In genomic region chr15:76905855-76906254, GRCh38 we compare ENCODE assay signal across 8 cellular contexts. TPM values are rescaled to one million over a fixed set of nuclear protein-coding genes. Genes with fewer than 3 reads are reported as not detected.
DNase-seq lines count a peak whose midpoint lies in the region; ATAC-seq, FAIRE-seq and TF ChIP-seq lines count a peak whose summit lies in the region.

No MANE protein-coding gene starts in this region.

- H2AFZ ChIP-seq in GM23338, result peak overlapping the region; percentile 98

- H3K4me3 Mint-ChIP-seq in GM23338 (peak overlapping the region; percentile 89), T-cell (peak overlapping the region; percentile 90 to 93 (median 91))

- peak overlapping the region; percentile 74 for H3K4me3 ChIP-seq in GM23338
- H3K4me3 ChIP-seq in gastrocnemius medialis, result peak overlapping the region; percentile 89 to 99 (median 94)

- no peak for FAIRE-seq in urothelium cell line (lab: Jason Lieb, UNC)

- CTCF ChIA-PET in T-cell (lab: Charles Lee), result interaction anchor here in 1 of 2 donors (1.4 kb wide), 1 partner anchor 29 kb away, joined by 3 read pairs; no protein-coding TSS in a partner anchor

- peaks cover 7% of the 10 kb centered on the region; the same call in 1 of the 2 replicates for H3F3A ChIP-seq in GM23338 (replicated peaks; ENCODE audit: low read depth)

- intact Hi-C loops in left ventricle myocardium superior (cut with micrococcal nuclease), result no loop called here
- intact Hi-C loops in gastrocnemius medialis (cut with DNase I; ENCODE audit: low total_unique reads), result loop anchor here (1.0 kb wide), 1 partner anchor 25 kb away; the partner anchor contains the start of gene RCN2

- DNase-seq in GM23338 (ENCODE audit: low spot score), result no peak
- no peak for DNase-seq in T-cell
- DNase-seq in left ventricle myocardium superior, result no peak
- no peak for DNase-seq in gastrocnemius medialis
- DNase-seq in cerebellar cortex (ENCODE audit: low spot score), result no peak
- no peak for DNase-seq in urothelium cell line (ENCODE audit: low spot score)
- DNase-seq in stimulated activated CD4-positive, alpha-beta T cell treated with anti-CD3 and anti-CD28 coated beads, Interleukin-4, amount 100 ng/mL, for 4 hours, result no peak
- no peak for DNase-seq in putamen (ENCODE audit: low spot score)

- 0 out of 2 replicates have a peak, but pooled peaks cover 3% of the 10 kb centered on the region for H4K20me1 ChIP-seq in GM23338 (replicated peaks; ENCODE audit: insufficient read depth)

- H3K36me3 ChIP-seq in GM23338 (ENCODE audit: insufficient read depth) (no peaks in the 10 kb centered on the region), gastrocnemius medialis (no peaks in the 10 kb centered on the region)

- H3K36me3 Mint-ChIP-seq in GM23338 (ENCODE audit: low read depth), result no peaks in the 10 kb centered on the region
- peaks cover 4% of the 10 kb centered on the region for H3K36me3 Mint-ChIP-seq in T-cell

- POLR2A ChIA-PET in T-cell (lab: Charles Lee), result no interaction called here

- H3K27ac Mint-ChIP-seq in GM23338 (peak overlapping the region; percentile 93; the same call in 1 of the 2 replicates), T-cell (peak overlapping the region; percentile 86 to 96)

- in situ Hi-C loops in gastrocnemius medialis (cut with MboI; ENCODE audit: low sequenced_read_pairs in 4 of 4), result no loop called here

- peak; percentile 5; the same call in 2 of the 3 replicates for ATAC-seq in GM23338
- ATAC-seq in T-cell (replicated peaks in 1 of 4), result no peak
- ATAC-seq in left ventricle myocardium superior, result peak; percentile 9
- no peak for ATAC-seq in gastrocnemius medialis

- H3K27ac ChIP-seq in GM23338 (ENCODE audit: low read depth) (peak overlapping the region; percentile 81; the same call in 1 of the 2 replicates), gastrocnemius medialis (peak overlapping the region; percentile 94 to 99 (median 98))

- no peak for TF ChIP-seq POLR2A in gastrocnemius medialis (IDR thresholded peaks at IDR 0.05)

- TF ChIP-seq CTCF in GM23338 (conservative IDR thresholded peaks at IDR 0.05; ENCODE audit: low read depth in 2 of 2), result no peak
- no peak for TF ChIP-seq CTCF in gastrocnemius medialis (IDR thresholded peaks at IDR 0.05 in 4 of 5, conservative IDR thresholded peaks at IDR 0.05 in 1 of 5)

- H3K9me3 Mint-ChIP-seq in GM23338, result peaks cover 3% of the 10 kb centered on the region; the same call in 1 of the 3 replicates
- H3K9me3 Mint-ChIP-seq in T-cell, result no peaks in the 10 kb centered on the region

- H3K4me1 Mint-ChIP-seq in GM23338, result peaks cover 21% of the 10 kb centered on the region
- peaks cover 29 to 38% (median 37%) of the 10 kb centered on the region in 3 donors for H3K4me1 Mint-ChIP-seq in T-cell

- peak overlapping the region; percentile 91 for H3K4me2 ChIP-seq in GM23338

- H3K27me3 ChIP-seq in GM23338 (ENCODE audit: insufficient read depth) (peaks cover 15% of the 10 kb centered on the region), gastrocnemius medialis (no peaks in the 10 kb centered on the region)

- H3K4me1 ChIP-seq in GM23338 (ENCODE audit: insufficient read depth), result peaks cover 19% of the 10 kb centered on the region
- peaks cover 24 to 25% of the 10 kb centered on the region in 2 donors for H3K4me1 ChIP-seq in gastrocnemius medialis

- H3K27me3 Mint-ChIP-seq in GM23338 (ENCODE audit: insufficient read depth, low read depth, poor library complexity) (peaks cover 13% of the 10 kb centered on the region), T-cell (no peaks in the 10 kb centered on the region)

- H3K9me2 ChIP-seq in GM23338 (ENCODE audit: insufficient read depth), result no peaks in the 10 kb centered on the region

- no peaks in the 10 kb centered on the region for H3K9me3 ChIP-seq in gastrocnemius medialis

- peaks cover 7% of the 10 kb centered on the region for H3K79me2 ChIP-seq in GM23338 (replicated peaks; ENCODE audit: insufficient read depth)

TF ChIP-seq in GM23338, 12 proteins besides CTCF, POLR2A, EP300 and RAD21:
- TF ChIP-seq, protein P1, sequence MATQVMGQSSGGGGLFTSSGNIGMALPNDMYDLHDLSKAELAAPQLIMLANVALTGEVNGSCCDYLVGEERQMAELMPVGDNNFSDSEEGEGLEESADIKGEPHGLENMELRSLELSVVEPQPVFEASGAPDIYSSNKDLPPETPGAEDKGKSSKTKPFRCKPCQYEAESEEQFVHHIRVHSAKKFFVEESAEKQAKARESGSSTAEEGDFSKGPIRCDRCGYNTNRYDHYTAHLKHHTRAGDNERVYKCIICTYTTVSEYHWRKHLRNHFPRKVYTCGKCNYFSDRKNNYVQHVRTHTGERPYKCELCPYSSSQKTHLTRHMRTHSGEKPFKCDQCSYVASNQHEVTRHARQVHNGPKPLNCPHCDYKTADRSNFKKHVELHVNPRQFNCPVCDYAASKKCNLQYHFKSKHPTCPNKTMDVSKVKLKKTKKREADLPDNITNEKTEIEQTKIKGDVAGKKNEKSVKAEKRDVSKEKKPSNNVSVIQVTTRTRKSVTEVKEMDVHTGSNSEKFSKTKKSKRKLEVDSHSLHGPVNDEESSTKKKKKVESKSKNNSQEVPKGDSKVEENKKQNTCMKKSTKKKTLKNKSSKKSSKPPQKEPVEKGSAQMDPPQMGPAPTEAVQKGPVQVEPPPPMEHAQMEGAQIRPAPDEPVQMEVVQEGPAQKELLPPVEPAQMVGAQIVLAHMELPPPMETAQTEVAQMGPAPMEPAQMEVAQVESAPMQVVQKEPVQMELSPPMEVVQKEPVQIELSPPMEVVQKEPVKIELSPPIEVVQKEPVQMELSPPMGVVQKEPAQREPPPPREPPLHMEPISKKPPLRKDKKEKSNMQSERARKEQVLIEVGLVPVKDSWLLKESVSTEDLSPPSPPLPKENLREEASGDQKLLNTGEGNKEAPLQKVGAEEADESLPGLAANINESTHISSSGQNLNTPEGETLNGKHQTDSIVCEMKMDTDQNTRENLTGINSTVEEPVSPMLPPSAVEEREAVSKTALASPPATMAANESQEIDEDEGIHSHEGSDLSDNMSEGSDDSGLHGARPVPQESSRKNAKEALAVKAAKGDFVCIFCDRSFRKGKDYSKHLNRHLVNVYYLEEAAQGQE (IDR thresholded peaks at IDR 0.05; ENCODE audit: unreplicated experiment), result no peak
- TF ChIP-seq, protein P2, sequence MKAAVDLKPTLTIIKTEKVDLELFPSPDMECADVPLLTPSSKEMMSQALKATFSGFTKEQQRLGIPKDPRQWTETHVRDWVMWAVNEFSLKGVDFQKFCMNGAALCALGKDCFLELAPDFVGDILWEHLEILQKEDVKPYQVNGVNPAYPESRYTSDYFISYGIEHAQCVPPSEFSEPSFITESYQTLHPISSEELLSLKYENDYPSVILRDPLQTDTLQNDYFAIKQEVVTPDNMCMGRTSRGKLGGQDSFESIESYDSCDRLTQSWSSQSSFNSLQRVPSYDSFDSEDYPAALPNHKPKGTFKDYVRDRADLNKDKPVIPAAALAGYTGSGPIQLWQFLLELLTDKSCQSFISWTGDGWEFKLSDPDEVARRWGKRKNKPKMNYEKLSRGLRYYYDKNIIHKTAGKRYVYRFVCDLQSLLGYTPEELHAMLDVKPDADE (IDR thresholded peaks at IDR 0.05), result no peak
- TF ChIP-seq POLR2AphosphoS5 (IDR thresholded peaks at IDR 0.05; ENCODE audit: low read depth), result no peak

RNA-seq across cellular contexts. Expression of gene SCAPER, which starts 0.7 kb away (rescaled TPM):
- 9.1 and 15.0 TPM in 2 replicates for total RNA-seq in GM23338 (2014; rRNA removed; shearing (Covaris generic))
- 10.9 and 17.6 TPM in 2 replicates for polyA plus RNA-seq in GM23338 (2016; fragmentation: Nextera tagmentation; extraction: Ambion mirVana)
- total RNA-seq in T-cell, result 10 to 100 TPM; 32.5 to 59.4 (median 44.1) TPM
- 54.9 TPM for total RNA-seq in left ventricle myocardium superior
- 10 to 100 TPM; 19.6 to 35.9 (median 31.8) TPM for total RNA-seq in gastrocnemius medialis

RNA-seq across cellular contexts. Expression of gene RCN2, which starts 25.7 kb away (rescaled TPM):
- total RNA-seq in GM23338 (2014; rRNA removed; shearing (Covaris generic)), result 170 and 201 TPM in 2 replicates
- 303 and 327 TPM in 2 replicates for polyA plus RNA-seq in GM23338 (2016; fragmentation: Nextera tagmentation; extraction: Ambion mirVana)
- total RNA-seq in T-cell, result 10 to 100 TPM; 20.5 to 26.7 (median 23.7) TPM
- 24.0 TPM for total RNA-seq in left ventricle myocardium superior
- total RNA-seq in gastrocnemius medialis, result 10 to 100 TPM; 23.2 to 32.2 (median 30.4) TPM

Comparison
In these comparisons a context has a peak if more than half of its experiments do, and no peak if none do; other contexts are left out.
1. ATAC-seq: peak in GM23338 (single experiment) and left ventricle myocardium superior (single experiment); none in T-cell (0 of 4) and gastrocnemius medialis (0 of 2).